Comparison of ENCODE assay signal across 7 cellular contexts in genomic region chr1:166270476-166271150, GRCh38.
"Had no signal": no experiment of that assay in that cellular context is flagged by ENCODE, and none has a peak within 500 bp of the region (broad histone marks: within the 10 kb centered on the region; RNA-seq: fewer than 3 reads in every experiment).

No MANE protein-coding gene starts in this region.

- H3K4me1 Mint-ChIP-seq: IgD-negative memory B cell had no signal

- H3K27me3 Mint-ChIP-seq: IgD-negative memory B cell had no signal

- H3K4me3 Mint-ChIP-seq: IgD-negative memory B cell had no signal

- H3K27ac ChIP-seq: HL-60 had no signal

- H3K27ac Mint-ChIP-seq: IgD-negative memory B cell had no signal

- ATAC-seq: HepG2, K562 had no signal

- H3K4me3 ChIP-seq: K562 had no signal

- DNase-seq: IMR-90, KBM-7, KG1 had no signal
